In genomic region chr3:134477938-134478337, GRCh38 we compare ENCODE assay signal across 12 cellular contexts. TPM values are rescaled to one million over a fixed set of nuclear protein-coding genes. Genes with fewer than 3 reads are reported as not detected.
DNase-seq lines count a peak whose midpoint lies in the region; ATAC-seq and TF ChIP-seq lines count a peak whose summit lies in the region.
"Had no signal": no experiment of that assay in that cellular context is flagged by ENCODE, and none has a peak within 500 bp of the region (broad histone marks: within the 10 kb centered on the region; RNA-seq: fewer than 3 reads in every experiment).

No MANE protein-coding gene starts in this region.

- no peak for TF ChIP-seq EP300 in suprapubic skin (IDR thresholded peaks at IDR 0.05)

- DNase-seq in EL (peak; percentile 70), adipocyte (ENCODE audit: low read depth) (peak; percentile 35), kidney tubule cell (ENCODE audit: low spot score) (peak; percentile 86), psoas muscle (no peak), caudate nucleus (lab: John Stamatoyannopoulos, UW) (no peak), suprapubic skin (ENCODE audit: low spot score in 2 of 2) (no peak), adrenal gland (no peak)
- DNase-seq: cortex of kidney, nucleus accumbens, Right ventricle myocardium superior had no signal

- peaks cover 57% of the 10 kb centered on the region for H3K36me3 ChIP-seq in adipocyte (ENCODE audit: control insufficient read depth, insufficient read depth, low read length, severe bottlenecking)
- H3K36me3 ChIP-seq in psoas muscle (ENCODE audit: insufficient read depth in 1 of 2, low read depth in 1 of 2): peaks cover 0 to 57% of the 10 kb centered on the region in 2 donors
- peaks cover 52% of the 10 kb centered on the region for H3K36me3 ChIP-seq in suprapubic skin
- peaks cover 8 to 56% of the 10 kb centered on the region in 2 donors for H3K36me3 ChIP-seq in adrenal gland (replicated peaks in 1 of 2)

- H3K9ac ChIP-seq in adipocyte (ENCODE audit: low read length): peak overlapping the region; percentile 62

- 87 to 89% (median 88%) methylated on average over 2 of the region's 2 CpGs for WGBS in psoas muscle, 3 donors
- 63% methylated on average over 2 of the region's 2 CpGs for WGBS in suprapubic skin
- WGBS in adrenal gland, 4 donors: 84 to 90% (median 87%) methylated on average over 2 of the region's 2 CpGs

- H3K27me3 ChIP-seq in adipocyte (replicated peaks; ENCODE audit: control insufficient read depth, insufficient read depth, low read length) (no peaks in the 10 kb centered on the region), psoas muscle (ENCODE audit: insufficient read depth in 3 of 3, low read length in 2 of 3) (no peaks in the 10 kb centered on the region), suprapubic skin (no peaks in the 10 kb centered on the region), adrenal gland (no peaks in the 10 kb centered on the region)

- TF ChIP-seq POLR2A in suprapubic skin (IDR thresholded peaks at IDR 0.05) (no peak), adrenal gland (IDR thresholded peaks at IDR 0.05) (no peak)

- H3K4me3 ChIP-seq in adipocyte (ENCODE audit: low read length): no peak overlapping the region
- H3K4me3 ChIP-seq in psoas muscle: no peak overlapping the region
- no peak overlapping the region for H3K4me3 ChIP-seq in suprapubic skin
- H3K4me3 ChIP-seq in adrenal gland: no peak overlapping the region
- H3K4me3 ChIP-seq: HAP-1 had no signal

- intact Hi-C loops in psoas muscle (cut with DNase I): no loop called here
- intact Hi-C loops in adrenal gland (cut with DNase I): loop anchor here (10.0 kb wide), 3 partner anchors 103 to 273 kb away; partner anchors contain the start of gene AMOTL2 (in 1 of the 2)

- H3K4me1 ChIP-seq in adipocyte (ENCODE audit: control insufficient read depth, insufficient read depth, low read length) (peaks cover 40% of the 10 kb centered on the region), psoas muscle (peaks cover 28% of the 10 kb centered on the region), suprapubic skin (peaks cover 36% of the 10 kb centered on the region), adrenal gland (replicated peaks in 1 of 2) (peaks cover 0 to 5% of the 10 kb centered on the region in 2 donors)

- H3K27ac ChIP-seq in psoas muscle (peak overlapping the region; percentile 77), caudate nucleus (ENCODE audit: low read depth, low read length) (no peak overlapping the region), suprapubic skin (no peak overlapping the region), adrenal gland (no peak overlapping the region)

- TF ChIP-seq CTCF in psoas muscle (IDR thresholded peaks at IDR 0.05): no peak
- no peak for TF ChIP-seq CTCF in suprapubic skin (IDR thresholded peaks at IDR 0.05)
- no peak for TF ChIP-seq CTCF in adrenal gland (IDR thresholded peaks at IDR 0.05)

- H3K9me3 ChIP-seq in adipocyte (ENCODE audit: control insufficient read depth, low read length) (no peaks in the 10 kb centered on the region), psoas muscle (no peaks in the 10 kb centered on the region), suprapubic skin (no peaks in the 10 kb centered on the region), adrenal gland (replicated peaks in 1 of 3) (no peaks in the 10 kb centered on the region)
- H3K9me3 ChIP-seq: HAP-1 had no signal

- no peak for ATAC-seq in psoas muscle
- no peak for ATAC-seq in GM21381 (IDR thresholded peaks at IDR 0.05; ENCODE audit: unreplicated experiment)

RNA-seq across cellular contexts. Expression of gene ANAPC13, which starts 7.8 kb away (rescaled TPM):
- total RNA-seq in psoas muscle (10 to 100 TPM; 48.6 to 65.8 (median 63.5) TPM), suprapubic skin (10 to 100 TPM; 20.8 to 51.2 (median 46.0) TPM), adrenal gland (100 to 1,000 TPM in 3 of 8 donors, 10 to 100 TPM in 5; 51.4 to 118 (median 76.8) TPM)
- polyA plus RNA-seq in psoas muscle (10 to 100 TPM; 68.7 to 73.7 (median 71.5) TPM), adrenal gland (100 to 1,000 TPM in 1 of 3 donors, 10 to 100 TPM in 2; 51.1 to 186 (median 59.2) TPM)

RNA-seq across cellular contexts. Expression of gene CEP63, which starts 7.9 kb away (rescaled TPM):
- total RNA-seq in psoas muscle (10 to 100 TPM; 26.6 to 37.9 (median 30.6) TPM), suprapubic skin (10 to 100 TPM; 14.1 to 20.8 (median 16.5) TPM), adrenal gland (10 to 100 TPM in 7 of 8 donors, 1 to 10 TPM in 1; 8.8 to 43.7 (median 21.9) TPM)
- polyA plus RNA-seq in psoas muscle (10 to 100 TPM; 26.5 to 51.3 (median 28.0) TPM), adrenal gland (10 to 100 TPM; 11.2 to 40.2 (median 17.5) TPM)

Comparison
In these comparisons a context has a peak if more than half of its experiments do, and no peak if none do; other contexts are left out.
1. DNase-seq: peak in EL (single experiment), adipocyte (single experiment) and kidney tubule cell (single experiment); none in psoas muscle (0 of 2), caudate nucleus (0 of 61), suprapubic skin (0 of 2) and adrenal gland (0 of 7).
2. intact Hi-C loops: an anchor here in adrenal gland (10.0 kb wide); none called in psoas muscle.